20 cellular contexts compared by ENCODE assay signal in genomic region chr3:173890091-173890490, GRCh38.
"Had no signal": no experiment of that assay in that cellular context is flagged by ENCODE, and none has a peak within 500 bp of the region (broad histone marks: within the 10 kb centered on the region; RNA-seq: fewer than 3 reads in every experiment).

No MANE protein-coding gene starts in this region.

- H3K9ac ChIP-seq: parathyroid adenoma had no signal

- ATAC-seq: mucosa of descending colon; natural killer cell treated with Interleukin-12 subunit alpha and Interleukin-12 subunit beta and Interleukin-15 and Interleukin-18, amount 100 ng/mL, for 72 hours; right lobe of liver; stimulated activated naive B cell treated with anti-CD40 and anti-IgM and Interleukin-4, amounts not matched to agents 10 μg/mL and 1 μg/mL and 100 μg/mL, for 72 hours had no signal

- H3K9me3 ChIP-seq: mucosa of descending colon, neutrophil, right lobe of liver, thoracic aorta, tibial nerve, upper lobe of left lung had no signal

- H3K79me2 ChIP-seq: parathyroid adenoma had no signal

- H3K27me3 ChIP-seq: dorsolateral prefrontal cortex, neutrophil, right lobe of liver, tibial nerve, upper lobe of left lung had no signal

- H3K27ac ChIP-seq: neutrophil, parathyroid adenoma, right lobe of liver, thoracic aorta, tibial nerve, upper lobe of left lung had no signal

- H3K4me3 ChIP-seq: dorsolateral prefrontal cortex, mucosa of descending colon, right lobe of liver, thoracic aorta, tibial nerve, upper lobe of left lung had no signal

- H3K36me3 ChIP-seq: neutrophil, right lobe of liver, thoracic aorta, tibial nerve, upper lobe of left lung had no signal

- H3K4me1 ChIP-seq: parathyroid adenoma, right lobe of liver, upper lobe of left lung had no signal

- DNase-seq: effector CD4-positive, alpha-beta T cell; hypothalamus; immature natural killer cell; islet precursor cell; kidney glomerular epithelial cell; mesenchymal stem cell; mucosa of descending colon; naive B cell; right lobe of liver; small intestine; stimulated activated CD4-positive, alpha-beta T cell treated with anti-CD3 and anti-CD28 coated beads, Interleukin-15, amount 100 ng/mL, for 24 hours; stimulated activated CD4-positive, alpha-beta T cell treated with anti-CD3 and anti-CD28 coated beads, Interleukin-2, amount 100 ng/mL, for 48 hours; stimulated activated naive B cell treated with anti-CD40 and anti-IgM and Interleukin-4, amounts not matched to agents 10 μg/mL and 1 μg/mL and 100 μg/mL, for 72 hours; upper lobe of left lung had no signal

- H2AFZ ChIP-seq: parathyroid adenoma had no signal
